ENCODE assay signal across 19 cellular contexts in the genomic region with DNA sequence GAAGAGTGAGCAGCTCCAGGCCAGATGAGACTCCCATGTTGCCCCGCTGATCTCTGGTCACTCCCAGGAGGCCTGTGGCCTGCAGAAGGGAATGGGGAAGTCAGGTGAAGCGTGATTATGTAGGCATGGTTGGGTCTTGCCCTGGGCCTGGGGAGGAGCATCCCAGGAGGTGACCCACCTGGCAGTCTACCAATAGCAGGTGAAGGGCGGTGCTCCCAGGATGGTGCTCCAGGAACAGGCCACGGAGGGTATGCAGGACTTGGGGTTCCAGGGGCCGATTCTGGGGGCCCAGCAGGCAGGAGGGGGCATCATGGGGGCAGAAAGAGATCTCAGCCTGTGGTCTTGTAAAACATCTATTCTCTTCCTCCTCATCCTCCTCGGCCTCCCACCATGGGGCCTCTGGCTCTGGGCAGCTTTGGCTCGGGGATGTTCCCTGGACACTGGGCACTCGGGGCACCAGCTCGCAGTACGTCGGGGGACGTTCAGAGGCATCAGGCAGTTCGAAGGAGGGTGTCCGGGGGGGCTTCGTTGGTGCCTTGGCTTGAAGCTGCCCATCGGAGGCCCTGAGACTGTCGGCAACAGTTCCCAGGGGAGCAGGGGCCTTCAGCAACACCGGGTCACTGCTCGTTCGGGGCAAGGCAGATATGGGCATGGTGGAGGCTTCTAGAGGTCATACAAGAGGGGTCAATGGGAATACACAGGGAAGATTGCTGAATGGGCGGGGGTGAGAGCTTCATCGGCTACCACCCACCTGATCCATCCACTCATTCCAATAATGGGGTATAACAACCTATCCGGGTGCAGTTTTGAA. TPM values are rescaled to one million over a fixed set of nuclear protein-coding genes. Genes with fewer than 3 reads are reported as not detected.
"Had no signal": no experiment of that assay in that cellular context is flagged by ENCODE, and none has a peak within 500 bp of the region (broad histone marks: within the 10 kb centered on the region; RNA-seq: fewer than 3 reads in every experiment).

No MANE protein-coding gene starts in this region.

- H3K36me3 ChIP-seq: breast epithelium had no signal

- H3K27ac ChIP-seq: breast epithelium, dorsolateral prefrontal cortex had no signal

- H3K27ac Mint-ChIP-seq: activated naive CD8-positive, alpha-beta T cell treated with anti-CD3 and anti-CD28 coated beads, Interleukin-2, amount 50 U/mL, for 24 hours; endodermal cell; stimulated activated naive B cell treated with anti-CD40 and anti-IgM and Interleukin-4, amounts not matched to agents 10 μg/mL and 1 μg/mL and 100 μg/mL, for 72 hours had no signal

- H3K4me3 ChIP-seq: breast epithelium, dorsolateral prefrontal cortex, heart left ventricle, transverse colon had no signal

- H3K27me3 Mint-ChIP-seq: activated naive CD8-positive, alpha-beta T cell treated with anti-CD3 and anti-CD28 coated beads, Interleukin-2, amount 50 U/mL, for 24 hours; stimulated activated naive B cell treated with anti-CD40 and anti-IgM and Interleukin-4, amounts not matched to agents 10 μg/mL and 1 μg/mL and 100 μg/mL, for 72 hours; T-cell had no signal

- H3K27me3 ChIP-seq: breast epithelium, heart left ventricle, transverse colon had no signal

- H3K4me1 ChIP-seq: breast epithelium had no signal

- H3K4me3 Mint-ChIP-seq: activated naive CD8-positive, alpha-beta T cell treated with anti-CD3 and anti-CD28 coated beads, Interleukin-2, amount 50 U/mL, for 24 hours; endodermal cell; T-cell had no signal

- H3K9me3 ChIP-seq: breast epithelium, heart left ventricle, SK-N-SH, transverse colon had no signal

- H3K4me2 ChIP-seq: SK-N-SH had no signal

- H3K9me3 Mint-ChIP-seq: activated naive CD8-positive, alpha-beta T cell treated with anti-CD3 and anti-CD28 coated beads, Interleukin-2, amount 50 U/mL, for 24 hours; endodermal cell; stimulated activated naive B cell treated with anti-CD40 and anti-IgM and Interleukin-4, amounts not matched to agents 10 μg/mL and 1 μg/mL and 100 μg/mL, for 72 hours; T-cell had no signal

- DNase-seq: activated naive CD8-positive, alpha-beta T cell treated with anti-CD3 and anti-CD28 coated beads, Interleukin-2, amount 50 U/mL, for 24 hours; aorta; dorsolateral prefrontal cortex; islet precursor cell; midbrain; retina; SK-N-SH; stimulated activated CD4-positive, alpha-beta T cell treated with anti-CD3 and anti-CD28 coated beads, Interleukin-2, amount 100 ng/mL, for 48 hours; stimulated activated naive B cell treated with anti-CD40 and anti-IgM and Interleukin-4, amounts not matched to agents 10 μg/mL and 1 μg/mL and 100 μg/mL, for 72 hours; T-cell; T1000; transverse colon had no signal

- ATAC-seq: activated CD4-positive, CD25-positive, alpha-beta regulatory T cell treated with anti-CD3 and anti-CD28 coated beads, Interleukin-2, amount 50 U/mL, for 24 hours; activated naive CD8-positive, alpha-beta T cell treated with anti-CD3 and anti-CD28 coated beads, Interleukin-2, amount 50 U/mL, for 24 hours; left lobe of liver; stimulated activated naive B cell treated with anti-CD40 and anti-IgM and Interleukin-4, amounts not matched to agents 10 μg/mL and 1 μg/mL and 100 μg/mL, for 72 hours; T-cell had no signal

RNA-seq across cellular contexts. Expression of a gene that starts 12.4 kb away (rescaled TPM):
- total RNA-seq: myocyte had no signal

RNA-seq across cellular contexts. Expression of a gene that starts 17.6 kb away (rescaled TPM):
- total RNA-seq: endodermal cell, lung microvascular endothelial cell, myocyte had no signal
